Comparison of ENCODE assay signal across 7 cellular contexts in genomic region chr7:152435384-152436278, GRCh38. TPM values are rescaled to one million over a fixed set of nuclear protein-coding genes. Genes with fewer than 3 reads are reported as not detected.
DNase-seq lines count a peak whose midpoint lies in the region; ATAC-seq and TF ChIP-seq lines count a peak whose summit lies in the region.

KMT2C (minus strand) TSS chr7:152436003; CDS start chr7:152435786, 217 bp downstream.

- no peaks in the 10 kb centered on the region for H3K9me3 Mint-ChIP-seq in osteocyte (ENCODE audit: unreplicated experiment)
- H3K9me3 Mint-ChIP-seq in type B pancreatic cell = no peaks in the 10 kb centered on the region

- DNase-seq in RWPE1 (ENCODE audit: low spot score) (peak; percentile 30), head of caudate nucleus (peak in 39 of 42 donors; percentile 26 to 80 (median 62)), osteocyte (ENCODE audit: extremely low spot score, unreplicated experiment) (no peak), type B pancreatic cell (ENCODE audit: extremely low spot score, unreplicated experiment) (no peak)
- peak; percentile 56 for DNase-seq in activated naive CD4-positive, alpha-beta T cell treated with anti-CD3 and anti-CD28 coated beads, Interleukin-2, amount 50 U/mL, for 16 hours

- TF ChIP-seq CTCF in RWPE1 (conservative IDR thresholded peaks at IDR 0.05; ENCODE audit: low read depth) (no peak), osteocyte (IDR thresholded peaks at IDR 0.05) (no peak), type B pancreatic cell (conservative IDR thresholded peaks at IDR 0.05) (no peak)

- H3K27ac ChIP-seq in RWPE1 = peak within 1 kb of the TSS; percentile 98

- CTCF ChIA-PET in RWPE1 (lab: Yijun Ruan, JAX) = no interaction called here

- H3K4me1 Mint-ChIP-seq in osteocyte (ENCODE audit: unreplicated experiment) = peaks cover 34% of the 10 kb centered on the region
- H3K4me1 Mint-ChIP-seq in type B pancreatic cell (ENCODE audit: unreplicated experiment) = peaks cover 27% of the 10 kb centered on the region

- H3K36me3 Mint-ChIP-seq in osteocyte (ENCODE audit: unreplicated experiment) (no peaks in the 10 kb centered on the region), type B pancreatic cell (no peaks in the 10 kb centered on the region)

- intact Hi-C loops in head of caudate nucleus (cut with DNase I) = loop anchor here (1.0 kb wide), 1 partner anchor 28 kb away; no protein-coding TSS in a partner anchor

- H3K4me3 Mint-ChIP-seq in osteocyte (ENCODE audit: unreplicated experiment) = peak within 1 kb of the TSS; percentile 80
- peak within 1 kb of the TSS; percentile 96 for H3K4me3 Mint-ChIP-seq in type B pancreatic cell

- peak; percentile 2 for ATAC-seq in GM18519 (IDR thresholded peaks at IDR 0.05; ENCODE audit: low FRiP score, unreplicated experiment)
- peak; percentile 14 for ATAC-seq in HG03064 (IDR thresholded peaks at IDR 0.05; ENCODE audit: low read depth, unreplicated experiment)

- H3K27ac Mint-ChIP-seq in osteocyte (ENCODE audit: unreplicated experiment) = peak within 1 kb of the TSS; percentile 92
- peak within 1 kb of the TSS; percentile 97 for H3K27ac Mint-ChIP-seq in type B pancreatic cell

- H3K27me3 Mint-ChIP-seq in osteocyte (ENCODE audit: unreplicated experiment) (no peaks in the 10 kb centered on the region), type B pancreatic cell (peaks cover 10% of the 10 kb centered on the region)

- POLR2A ChIA-PET in RWPE1 (lab: Yijun Ruan, JAX; ENCODE audit: low non-redundant PET) = no interaction called here

RNA-seq across cellular contexts. Expression of gene KMT2C, which starts in this region (rescaled TPM):
- total RNA-seq in osteocyte = 71.8 and 76.2 TPM in 2 replicates
- total RNA-seq in type B pancreatic cell (ENCODE audit: low replicate concordance) = 60.3 and 66.4 TPM in 2 replicates

Comparison
In these comparisons a context has a peak if more than half of its experiments do, and no peak if none do; other contexts are left out.
1. DNase-seq: peak in RWPE1 (single experiment), activated naive CD4-positive, alpha-beta T cell treated with anti-CD3 and anti-CD28 coated beads, Interleukin-2, amount 50 U/mL, for 16 hours (single experiment) and head of caudate nucleus (39 of 42); none in osteocyte (single experiment) and type B pancreatic cell (single experiment).